2 cellular contexts compared by ENCODE assay signal in the genomic region with DNA sequence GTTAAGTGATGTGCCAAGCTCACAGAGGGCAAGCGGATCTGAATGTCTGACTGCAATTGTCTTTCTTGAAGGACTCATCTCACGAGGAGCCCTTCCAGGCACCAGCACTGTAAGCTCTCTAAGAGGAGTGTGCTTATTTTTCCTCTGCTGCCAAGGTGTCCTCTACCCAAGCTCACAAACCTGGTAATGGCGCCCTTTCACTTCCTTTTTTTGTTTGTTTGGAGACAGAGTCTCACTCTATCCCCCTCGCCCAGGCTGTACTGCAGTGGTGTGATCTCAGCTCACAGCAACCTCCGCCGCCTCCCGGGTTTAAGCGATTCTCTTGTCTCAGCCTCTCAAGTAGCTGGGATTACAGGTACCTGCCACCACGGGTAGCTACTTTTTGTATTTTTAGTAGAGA.
TF ChIP-seq lines count a peak whose summit lies in the region.

No MANE protein-coding gene starts in this region.

TF ChIP-seq in IMR-90, 13 proteins besides CTCF, POLR2A, EP300 and RAD21:
- TF ChIP-seq RCOR1 (IDR thresholded peaks at IDR 0.05; ENCODE audit: insufficient replicate concordance, low read length) (no peak), RFX5 (IDR thresholded peaks at IDR 0.05; ENCODE audit: low read depth, low read length) (no peak), SMC3 (IDR thresholded peaks at IDR 0.05; ENCODE audit: low read depth, low read length) (no peak), CHD1 (IDR thresholded peaks at IDR 0.05; ENCODE audit: low read depth, low read length) (no peak), BHLHE40 (IDR thresholded peaks at IDR 0.05; ENCODE audit: low read depth, low read length) (no peak), NFE2L2 (IDR thresholded peaks at IDR 0.05; ENCODE audit: low read depth, low read length) (no peak), FOS (IDR thresholded peaks at IDR 0.05; ENCODE audit: low read depth, low read length) (no peak)
- TF ChIP-seq, protein P1, sequence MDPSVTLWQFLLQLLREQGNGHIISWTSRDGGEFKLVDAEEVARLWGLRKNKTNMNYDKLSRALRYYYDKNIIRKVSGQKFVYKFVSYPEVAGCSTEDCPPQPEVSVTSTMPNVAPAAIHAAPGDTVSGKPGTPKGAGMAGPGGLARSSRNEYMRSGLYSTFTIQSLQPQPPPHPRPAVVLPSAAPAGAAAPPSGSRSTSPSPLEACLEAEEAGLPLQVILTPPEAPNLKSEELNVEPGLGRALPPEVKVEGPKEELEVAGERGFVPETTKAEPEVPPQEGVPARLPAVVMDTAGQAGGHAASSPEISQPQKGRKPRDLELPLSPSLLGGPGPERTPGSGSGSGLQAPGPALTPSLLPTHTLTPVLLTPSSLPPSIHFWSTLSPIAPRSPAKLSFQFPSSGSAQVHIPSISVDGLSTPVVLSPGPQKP (IDR thresholded peaks at IDR 0.05; ENCODE audit: borderline replicate concordance, low read depth, low read length), result no peak

TF ChIP-seq in GM12878, 131 proteins besides CTCF, POLR2A, EP300 and RAD21:
- TF ChIP-seq CREM (IDR thresholded peaks at IDR 0.05; ENCODE audit: low read depth) (no peak), SPI1 (IDR thresholded peaks at IDR 0.05; ENCODE audit: borderline replicate concordance, insufficient read depth, low read depth, low read length) (peak; percentile 80), YY1 (IDR thresholded peaks at IDR 0.05; ENCODE audit: low read depth, low read length) (peak; percentile 47)
TF ChIP-seq in GM12878: peak in this region for 2.
